ENCODE assay signal across 2 cellular contexts in the genomic region with DNA sequence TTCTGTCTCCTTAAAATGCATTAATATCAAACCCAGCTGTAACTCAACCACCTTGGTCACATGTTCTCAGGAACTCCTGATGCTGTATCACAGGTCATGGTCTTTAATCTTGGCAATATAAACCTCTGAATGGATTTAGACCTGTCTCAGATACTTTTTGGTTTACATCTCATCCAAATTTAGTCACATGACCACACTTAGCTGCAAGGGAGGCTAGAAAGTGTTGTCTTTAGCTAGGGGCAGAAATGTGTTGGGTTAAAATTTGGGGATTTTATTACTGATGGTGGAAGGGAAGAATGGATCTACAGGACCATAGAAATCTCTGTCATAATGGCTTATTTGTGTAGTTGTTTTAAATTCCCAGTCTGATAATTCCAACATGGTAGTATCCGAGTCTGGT.
A peak's percentile ranks its signal among the peaks of the same experiment; 100 is the strongest.
TF ChIP-seq lines count a peak whose summit lies in the region.

No MANE protein-coding gene starts in this region.

TF ChIP-seq in A549, 52 proteins besides CTCF, POLR2A, EP300 and RAD21:
- TF ChIP-seq JUN (IDR thresholded peaks at IDR 0.05) (no peak), USF2 (IDR thresholded peaks at IDR 0.05) (peak; percentile 34; the same call in 1 of the 2 replicates)

TF ChIP-seq in K562, 482 proteins besides CTCF, POLR2A, EP300 and RAD21:
- TF ChIP-seq MCM2 (IDR thresholded peaks at IDR 0.05; ENCODE audit: low read depth) (no peak), NFATC3 (IDR thresholded peaks at IDR 0.05) (no peak), RAD51 (IDR thresholded peaks at IDR 0.05; ENCODE audit: borderline replicate concordance, low read depth) (peak; percentile 60; the same call in 1 of the 2 replicates), USF2 (CRISPR knock-in tag; IDR thresholded peaks at IDR 0.05) (0 out of 2 replicates have a peak, but pooled peaks have one; percentile 39), TOE1 (IDR thresholded peaks at IDR 0.05; ENCODE audit: borderline replicate concordance) (0 out of 2 replicates have a peak, but pooled peaks have one; percentile 26), TOE1 (CRISPR knock-in tag; IDR thresholded peaks at IDR 0.05; ENCODE audit: borderline replicate concordance, low read depth) (no peak), RBM15 (IDR thresholded peaks at IDR 0.05; ENCODE audit: insufficient read depth, low read length) (no peak), HCFC1 (IDR thresholded peaks at IDR 0.05; ENCODE audit: low read depth, low read length) (no peak), ETV6 (IDR thresholded peaks at IDR 0.05; ENCODE audit: borderline replicate concordance in 1 of 2, low read depth in 2 of 2, low read length in 1 of 2) (no peak), ETV6 (CRISPR knock-in tag; IDR thresholded peaks at IDR 0.05; ENCODE audit: borderline replicate concordance) (no peak), RHOXF2B (CRISPR knock-in tag; conservative IDR thresholded peaks at IDR 0.05) (no peak), MGA (IDR thresholded peaks at IDR 0.05) (no peak), ZNF311 (CRISPR knock-in tag; IDR thresholded peaks at IDR 0.05) (no peak), ZNF561 (CRISPR knock-in tag; conservative IDR thresholded peaks at IDR 0.05) (no peak), SMARCE1 (IDR thresholded peaks at IDR 0.05) (no peak), CBX3 (IDR thresholded peaks at IDR 0.05; ENCODE audit: borderline replicate concordance in 1 of 2, low read length in 2 of 2) (peak in 1 of 2 experiments; percentile 54; a peak in 1 of 3 replicates), ZFP1 (CRISPR knock-in tag; IDR thresholded peaks at IDR 0.05) (no peak), ADNP (tag; IDR thresholded peaks at IDR 0.05) (no peak), TRIM24 (IDR thresholded peaks at IDR 0.05) (peak in 1 of 2 experiments; percentile 12; a peak in 1 of 4 replicates), NCOR1 (IDR thresholded peaks at IDR 0.05) (no peak)
- TF ChIP-seq, protein P1, sequence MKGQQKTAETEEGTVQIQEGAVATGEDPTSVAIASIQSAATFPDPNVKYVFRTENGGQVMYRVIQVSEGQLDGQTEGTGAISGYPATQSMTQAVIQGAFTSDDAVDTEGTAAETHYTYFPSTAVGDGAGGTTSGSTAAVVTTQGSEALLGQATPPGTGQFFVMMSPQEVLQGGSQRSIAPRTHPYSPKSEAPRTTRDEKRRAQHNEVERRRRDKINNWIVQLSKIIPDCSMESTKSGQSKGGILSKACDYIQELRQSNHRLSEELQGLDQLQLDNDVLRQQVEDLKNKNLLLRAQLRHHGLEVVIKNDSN (CRISPR knock-in tag; IDR thresholded peaks at IDR 0.05) = peak; percentile 31; the same call in 1 of the 2 replicates
- TF ChIP-seq, protein P2, sequence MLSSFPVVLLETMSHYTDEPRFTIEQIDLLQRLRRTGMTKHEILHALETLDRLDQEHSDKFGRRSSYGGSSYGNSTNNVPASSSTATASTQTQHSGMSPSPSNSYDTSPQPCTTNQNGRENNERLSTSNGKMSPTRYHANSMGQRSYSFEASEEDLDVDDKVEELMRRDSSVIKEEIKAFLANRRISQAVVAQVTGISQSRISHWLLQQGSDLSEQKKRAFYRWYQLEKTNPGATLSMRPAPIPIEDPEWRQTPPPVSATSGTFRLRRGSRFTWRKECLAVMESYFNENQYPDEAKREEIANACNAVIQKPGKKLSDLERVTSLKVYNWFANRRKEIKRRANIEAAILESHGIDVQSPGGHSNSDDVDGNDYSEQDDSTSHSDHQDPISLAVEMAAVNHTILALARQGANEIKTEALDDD (IDR thresholded peaks at IDR 0.05) = no peak
- TF ChIP-seq, protein P3, sequence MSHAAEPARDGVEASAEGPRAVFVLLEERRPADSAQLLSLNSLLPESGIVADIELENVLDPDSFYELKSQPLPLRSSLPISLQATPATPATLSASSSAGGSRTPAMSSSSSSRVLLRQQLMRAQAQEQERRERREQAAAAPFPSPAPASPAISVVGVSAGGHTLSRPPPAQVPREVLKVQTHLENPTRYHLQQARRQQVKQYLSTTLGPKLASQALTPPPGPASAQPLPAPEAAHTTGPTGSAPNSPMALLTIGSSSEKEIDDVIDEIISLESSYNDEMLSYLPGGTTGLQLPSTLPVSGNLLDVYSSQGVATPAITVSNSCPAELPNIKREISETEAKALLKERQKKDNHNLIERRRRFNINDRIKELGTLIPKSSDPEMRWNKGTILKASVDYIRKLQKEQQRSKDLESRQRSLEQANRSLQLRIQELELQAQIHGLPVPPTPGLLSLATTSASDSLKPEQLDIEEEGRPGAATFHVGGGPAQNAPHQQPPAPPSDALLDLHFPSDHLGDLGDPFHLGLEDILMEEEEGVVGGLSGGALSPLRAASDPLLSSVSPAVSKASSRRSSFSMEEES (CRISPR knock-in tag; IDR thresholded peaks at IDR 0.05) = peak; percentile 81
- TF ChIP-seq, protein P4, sequence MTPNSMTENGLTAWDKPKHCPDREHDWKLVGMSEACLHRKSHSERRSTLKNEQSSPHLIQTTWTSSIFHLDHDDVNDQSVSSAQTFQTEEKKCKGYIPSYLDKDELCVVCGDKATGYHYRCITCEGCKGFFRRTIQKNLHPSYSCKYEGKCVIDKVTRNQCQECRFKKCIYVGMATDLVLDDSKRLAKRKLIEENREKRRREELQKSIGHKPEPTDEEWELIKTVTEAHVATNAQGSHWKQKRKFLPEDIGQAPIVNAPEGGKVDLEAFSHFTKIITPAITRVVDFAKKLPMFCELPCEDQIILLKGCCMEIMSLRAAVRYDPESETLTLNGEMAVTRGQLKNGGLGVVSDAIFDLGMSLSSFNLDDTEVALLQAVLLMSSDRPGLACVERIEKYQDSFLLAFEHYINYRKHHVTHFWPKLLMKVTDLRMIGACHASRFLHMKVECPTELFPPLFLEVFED (CRISPR knock-in tag; conservative IDR thresholded peaks at IDR 0.05) = no peak
TF ChIP-seq in K562: peak in this region for 7.
